ENCODE assay signal across 35 cellular contexts in the genomic region with DNA sequence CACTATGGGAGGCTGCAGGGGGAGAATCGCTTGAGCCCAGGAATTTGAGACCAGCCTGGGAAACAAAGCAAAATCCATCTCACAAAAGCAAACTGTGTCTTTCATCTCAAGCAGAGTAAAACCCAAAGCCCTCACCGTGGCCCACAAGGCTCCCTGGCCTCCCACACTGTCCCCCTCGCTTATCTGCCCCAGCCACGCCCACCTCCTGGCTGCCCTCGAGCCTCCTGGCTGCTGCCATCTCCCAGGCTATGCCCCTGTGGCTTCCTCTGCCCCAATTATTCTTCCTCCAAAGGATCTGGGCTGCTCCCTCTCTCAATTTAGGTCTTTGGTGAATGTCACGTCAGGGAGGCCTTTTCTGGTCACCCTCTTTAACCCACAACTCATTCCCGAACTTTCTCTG. TPM values are rescaled to one million over a fixed set of nuclear protein-coding genes. Genes with fewer than 3 reads are reported as not detected.
"Had no signal": no experiment of that assay in that cellular context is flagged by ENCODE, and none has a peak within 500 bp of the region (broad histone marks: within the 10 kb centered on the region; RNA-seq: fewer than 3 reads in every experiment).

No MANE protein-coding gene starts in this region.

- H3K36me3 ChIP-seq: cardiac muscle cell, colonic mucosa, pancreas, prostate gland, transverse colon had no signal

- H3K27ac Mint-ChIP-seq: activated CD4-positive, alpha-beta T cell treated with anti-CD3 and anti-CD28 coated beads for 36 hours; activated T-helper 2 cell treated with anti-CD3 and anti-CD28 coated beads, Interferon-gamma antibody, Interleukin-2, Interleukin-4, amounts not matched to agents 10 μg/mL and 5 μg/mL and 100 μg/mL, durations not matched to agents 14 hours and 24 hours and 36 hours; nephron progenitor cell; T-helper 17 cell had no signal

- H3K4me3 ChIP-seq: cardiac muscle cell, colonic mucosa, gastrocnemius medialis, hepatocyte, pancreas, prostate gland, skin epidermis, testis had no signal

- H3K27me3 ChIP-seq: cardiac muscle cell, colonic mucosa, gastrocnemius medialis, hepatocyte, neutrophil, pancreas, testis, transverse colon had no signal

- H2AFZ ChIP-seq: hepatocyte had no signal

- H3K79me2 ChIP-seq: hepatocyte had no signal

- H3K36me3 Mint-ChIP-seq: activated naive CD4-positive, alpha-beta T cell treated with anti-CD3 and anti-CD28 coated beads, Interleukin-2, amount 50 U/mL, for 24 hours; brain had no signal

- H3K4me3 Mint-ChIP-seq: activated CD4-positive, alpha-beta T cell treated with anti-CD3 and anti-CD28 coated beads for 36 hours; activated naive CD4-positive, alpha-beta T cell treated with anti-CD3 and anti-CD28 coated beads, Interleukin-2, amount 50 U/mL, for 24 hours; brain; nephron progenitor cell; T-helper 17 cell had no signal

- H3K9me3 ChIP-seq: colonic mucosa, gastrocnemius medialis, neutrophil, pancreas, prostate gland, testis, transverse colon had no signal

- H3K27me3 Mint-ChIP-seq: activated CD4-positive, alpha-beta T cell treated with anti-CD3 and anti-CD28 coated beads for 36 hours; activated naive CD4-positive, alpha-beta T cell treated with anti-CD3 and anti-CD28 coated beads, Interleukin-2, amount 50 U/mL, for 24 hours; naive B cell; T-helper 17 cell had no signal

- H3K9me3 Mint-ChIP-seq: activated naive CD4-positive, alpha-beta T cell treated with anti-CD3 and anti-CD28 coated beads, Interleukin-2, amount 50 U/mL, for 24 hours; activated T-helper 2 cell treated with anti-CD3 and anti-CD28 coated beads, Interferon-gamma antibody, Interleukin-2, Interleukin-4, amounts not matched to agents 10 μg/mL and 5 μg/mL and 100 μg/mL, durations not matched to agents 14 hours and 24 hours and 36 hours; naive B cell; nephron progenitor cell had no signal

- H3K27ac ChIP-seq: cardiac muscle cell, colonic mucosa, gastrocnemius medialis, hepatocyte, neutrophil, pancreas, prostate gland, skin epidermis, testis had no signal

- H3K4me2 ChIP-seq: hepatocyte had no signal

- DNase-seq: activated CD4-positive, alpha-beta T cell treated with anti-CD3 and anti-CD28 coated beads for 36 hours; activated CD4-positive, alpha-beta T cell treated with anti-CD3 and anti-CD28 coated beads, Interleukin-2, amount 50 U/mL, for 4 hours; activated CD4-positive, CD25-positive, alpha-beta regulatory T cell; activated T-cell treated with anti-CD3 and anti-CD28 coated beads, Interleukin-2, amount 50 U/mL, for 48 hours; aorta; cerebellar nuclear complex; colonic mucosa; effector CD8-positive, alpha-beta T cell; gastrocnemius medialis; left cardiac atrium; mammary epithelial cell; naive B cell; nephron progenitor cell; pancreas; retina; stimulated activated CD4-positive, alpha-beta T cell treated with anti-CD3 and anti-CD28 coated beads, Interleukin-12 subunit alpha, Interleukin-12 subunit beta, amount 100 ng/mL, for 4 hours; stimulated activated CD4-positive, alpha-beta T cell treated with anti-CD3 and anti-CD28 coated beads, Interleukin-4, amount 100 ng/mL, for 1 hour; stimulated activated naive CD8-positive, alpha-beta T cell treated with anti-CD3 and anti-CD28 coated beads, Interleukin-15, Interleukin-2, amounts not matched to agents 100 U/mL and 50 U/mL, for 24 hours; T-helper 17 cell; T1000; testis had no signal

RNA-seq across cellular contexts. Expression of a gene that starts 27.3 kb away (rescaled TPM):
- total RNA-seq: dermis microvascular lymphatic vessel endothelial cell, epithelial cell of proximal tubule, gastrocnemius medialis, liver, mammary epithelial cell, urinary bladder had no signal
- polyA plus RNA-seq: hepatocyte, keratinocyte, liver had no signal

RNA-seq across cellular contexts. Expression of a gene that starts 38.5 kb away (rescaled TPM):
- total RNA-seq: aorta, dermis microvascular lymphatic vessel endothelial cell, epithelial cell of proximal tubule, gastrocnemius medialis had no signal
- polyA plus RNA-seq: keratinocyte had no signal
